In genomic region chr4:81631958-81632439, GRCh38 we compare ENCODE assay signal across 9 cellular contexts.
DNase-seq lines count a peak whose midpoint lies in the region; ATAC-seq and TF ChIP-seq lines count a peak whose summit lies in the region.
"Had no signal": no experiment of that assay in that cellular context is flagged by ENCODE, and none has a peak within 500 bp of the region (broad histone marks: within the 10 kb centered on the region; RNA-seq: fewer than 3 reads in every experiment).

No MANE protein-coding gene starts in this region.

- H4K20me1 ChIP-seq in OCI-LY1 (ENCODE audit: insufficient read depth, low read length) = no peaks in the 10 kb centered on the region

- H3K27ac Mint-ChIP-seq in naive thymus-derived CD8-positive, alpha-beta T cell = no peak overlapping the region

- H3K4me3 Mint-ChIP-seq in naive thymus-derived CD8-positive, alpha-beta T cell = no peak overlapping the region

- H3K79me2 ChIP-seq in OCI-LY1 (ENCODE audit: insufficient read depth, low read length) = no peaks in the 10 kb centered on the region

- no peak overlapping the region for H2AFZ ChIP-seq in OCI-LY1 (ENCODE audit: low read length)

- 0 out of 2 replicates have a peak overlapping the region, but pooled peaks have one; percentile 4 for H3K4me2 ChIP-seq in OCI-LY1 (ENCODE audit: low read length)

- peaks cover 0 to 34% (median under 1%) of the 10 kb centered on the region in 4 donors for H3K4me1 Mint-ChIP-seq in naive thymus-derived CD8-positive, alpha-beta T cell

- POLR2A ChIA-PET in naive thymus-derived CD8-positive, alpha-beta T cell (lab: Charles Lee) = no interaction called here

- H3F3A ChIP-seq in OCI-LY1 (ENCODE audit: insufficient read depth, low read length) = peaks cover 5% of the 10 kb centered on the region; the same call in 1 of the 2 replicates

- H3K4me1 ChIP-seq in OCI-LY1 (ENCODE audit: insufficient read depth, low read length, severe bottlenecking) = peaks cover 55% of the 10 kb centered on the region

- H3K27me3 Mint-ChIP-seq in naive thymus-derived CD8-positive, alpha-beta T cell = no peaks in the 10 kb centered on the region

- no peaks in the 10 kb centered on the region for H3K36me3 ChIP-seq in OCI-LY1 (ENCODE audit: insufficient read depth, low read length)

- no peaks in the 10 kb centered on the region for H3K9me3 Mint-ChIP-seq in naive thymus-derived CD8-positive, alpha-beta T cell

- no peaks in the 10 kb centered on the region for H3K9me3 ChIP-seq in OCI-LY1 (ENCODE audit: low read length)

- peak; percentile 23 for DNase-seq in Ammon's horn (ENCODE audit: low spot score)
- DNase-seq in iPS-NIHi11 (ENCODE audit: low spot score) = peak; percentile 34
- no peak for DNase-seq in D341Med (ENCODE audit: low spot score)
- DNase-seq in naive thymus-derived CD8-positive, alpha-beta T cell = no peak
- DNase-seq in GM19238 (ENCODE audit: insufficient read length, low spot score) = no peak

- H3K36me3 Mint-ChIP-seq in naive thymus-derived CD8-positive, alpha-beta T cell = no peaks in the 10 kb centered on the region

- TF ChIP-seq CTCF in OCI-LY1 (IDR thresholded peaks at IDR 0.05; ENCODE audit: low read length) = no peak

- ATAC-seq in GM21360 (IDR thresholded peaks at IDR 0.05; ENCODE audit: unreplicated experiment) = peak; percentile 55
- ATAC-seq in naive thymus-derived CD8-positive, alpha-beta T cell = no peak
- ATAC-seq in HG03280 (IDR thresholded peaks at IDR 0.05; ENCODE audit: unreplicated experiment) = no peak
- ATAC-seq: HCT116 had no signal

- H3K27me3 ChIP-seq in OCI-LY1 (ENCODE audit: insufficient read depth, low read length) = no peaks in the 10 kb centered on the region

- peak overlapping the region; percentile 58 for H3K27ac ChIP-seq in OCI-LY1 (ENCODE audit: low read depth, low read length, poor library complexity, severe bottlenecking)

- no peaks in the 10 kb centered on the region for H3K9me2 ChIP-seq in OCI-LY1 (ENCODE audit: low read depth, low read length)

- H3K4me3 ChIP-seq in OCI-LY1 (ENCODE audit: low read depth, low read length, poor library complexity, severe bottlenecking) = no peak overlapping the region

- no peak overlapping the region for H3K9ac ChIP-seq in OCI-LY1 (ENCODE audit: low read length)

Comparison
In these comparisons a context has a peak if more than half of its experiments do, and no peak if none do; other contexts are left out.
1. DNase-seq: peak in Ammon's horn (single experiment) and iPS-NIHi11 (single experiment); none in D341Med (single experiment), naive thymus-derived CD8-positive, alpha-beta T cell (0 of 10) and GM19238 (single experiment).